21 cellular contexts compared by ENCODE assay signal in genomic region chr18:35123811-35124210, GRCh38.
A peak's percentile ranks its signal among the peaks of the same experiment; 100 is the strongest.
DNase-seq lines count a peak whose midpoint lies in the region; ATAC-seq, FAIRE-seq and TF ChIP-seq lines count a peak whose summit lies in the region.
"Had no signal": no experiment of that assay in that cellular context is flagged by ENCODE, and none has a peak within 500 bp of the region (broad histone marks: within the 10 kb centered on the region; RNA-seq: fewer than 3 reads in every experiment).

No MANE protein-coding gene starts in this region.

- CTCF ChIA-PET in HepG2 (lab: Yijun Ruan, JAX; ENCODE audit: low intra/inter-chr PET ratio, low total read pairs), result no interaction called here

- H3K4me1 Mint-ChIP-seq in effector memory CD8-positive, alpha-beta T cell (ENCODE audit: low read depth in 2 of 2), result peaks cover 19 to 48% of the 10 kb centered on the region in 2 donors

- H2AFZ ChIP-seq in HepG2 (ENCODE audit: low read length), result no peak overlapping the region
- H2AFZ ChIP-seq: GM23338 had no signal

- H3K79me2 ChIP-seq in HepG2 (ENCODE audit: insufficient read depth, low read length), result no peaks in the 10 kb centered on the region

- no peaks in the 10 kb centered on the region for H3K9me3 Mint-ChIP-seq in effector memory CD8-positive, alpha-beta T cell
- H3K9me3 Mint-ChIP-seq: GM23338 had no signal

- TF ChIP-seq RAD21 in HepG2 (CRISPR knock-in tag; IDR thresholded peaks at IDR 0.05), result no peak

- ATAC-seq in heart left ventricle (no peak), gastrocnemius medialis (peak in 1 of 2 donors; percentile 21), aorta (ENCODE audit: low FRiP score) (no peak), HepG2 (no peak)
- no peak for ATAC-seq in effector memory CD8-positive, alpha-beta T cell (replicated peaks)
- ATAC-seq: GM23338, HCT116, K562, Panc1 had no signal

- no peak overlapping the region for H3K4me3 ChIP-seq in left ventricle myocardium inferior
- H3K4me3 ChIP-seq in heart left ventricle, result no peak overlapping the region
- no peak overlapping the region for H3K4me3 ChIP-seq in gastrocnemius medialis
- H3K4me3 ChIP-seq in aorta (ENCODE audit: low read length in 2 of 2), result no peak overlapping the region
- H3K4me3 ChIP-seq in HepG2 (replicated peaks in 1 of 3; ENCODE audit: insufficient read depth in 1 of 3, low read depth in 2 of 3, low read length in 3 of 3), result no peak overlapping the region
- H3K4me3 ChIP-seq: GM23338, K562 had no signal

- H3K27ac Mint-ChIP-seq in effector memory CD8-positive, alpha-beta T cell, result peak overlapping the region; percentile 80 to 83
- H3K27ac Mint-ChIP-seq: GM23338 had no signal

- H3K36me3 Mint-ChIP-seq in effector memory CD8-positive, alpha-beta T cell (ENCODE audit: insufficient read depth), result peaks cover 22% of the 10 kb centered on the region

- H3K9me3 ChIP-seq in left ventricle myocardium inferior (replicated peaks) (no peaks in the 10 kb centered on the region), heart left ventricle (no peaks in the 10 kb centered on the region), gastrocnemius medialis (no peaks in the 10 kb centered on the region), aorta (ENCODE audit: control insufficient read depth, low read length) (no peaks in the 10 kb centered on the region), HepG2 (ENCODE audit: low read length) (no peaks in the 10 kb centered on the region)
- H3K9me3 ChIP-seq: SJCRH30 had no signal

- DNase-seq in left ventricle myocardium inferior (no peak), heart left ventricle (no peak), GM12891 (ENCODE audit: insufficient read length, low spot score) (no peak), gastrocnemius medialis (no peak), aorta (no peak), HepG2 (ENCODE audit: low spot score) (no peak)
- no peak for DNase-seq in effector memory CD8-positive, alpha-beta T cell
- no peak for DNase-seq in activated CD4-positive, alpha-beta T cell treated with anti-CD3 and anti-CD28 coated beads, Interleukin-2, amount 50 U/mL, for 1 hour
- DNase-seq: C1 segment of cervical spinal cord, COR-L47, GDM1, NCI-H1105 treated with DMSO at 0.1 percent for 48 hours, NCI-H1694, NCI-H2081 treated with DMSO at 0.1 percent for 48 hours, NCI-H446 treated with DMSO at 0.1 percent for 48 hours, NCI-H69, SJCRH30 had no signal

- in situ Hi-C loops in gastrocnemius medialis (cut with MboI; ENCODE audit: low sequenced_read_pairs in 4 of 4), result no loop called here
- in situ Hi-C loops in HepG2 (cut with HindIII; ENCODE audit: extremely low pct_ligation_motif_present, low pct_unique_long_range_greater_than_20kb), result no loop called here

- H3K9ac ChIP-seq in HepG2 (ENCODE audit: insufficient read depth, low read depth, low read length), result no peak overlapping the region

- FAIRE-seq in GM12891 (lab: Jason Lieb, UNC) (peak; percentile 47), HepG2 (lab: Jason Lieb, UNC) (no peak)

- peak overlapping the region; percentile 45 for H3K27ac ChIP-seq in left ventricle myocardium inferior (replicated peaks)
- H3K27ac ChIP-seq in heart left ventricle, result no peak overlapping the region
- H3K27ac ChIP-seq in gastrocnemius medialis, result peak overlapping the region; percentile 64 to 85 (median 66)
- H3K27ac ChIP-seq in aorta (ENCODE audit: low read depth in 1 of 2, low read length in 2 of 2), result no peak overlapping the region
- no peak overlapping the region for H3K27ac ChIP-seq in HepG2 (ENCODE audit: extremely low read length, insufficient read depth, low read length)
- H3K27ac ChIP-seq: SJCRH30 had no signal

- H3K27me3 Mint-ChIP-seq in effector memory CD8-positive, alpha-beta T cell, result no peaks in the 10 kb centered on the region

- H3K4me3 Mint-ChIP-seq in effector memory CD8-positive, alpha-beta T cell, result no peak overlapping the region
- H3K4me3 Mint-ChIP-seq: GM23338 had no signal

- BruUV-seq in HepG2 (replicated peaks; lab: Mats Ljungman, UMichigan), result no TSS peak

- H4K20me1 ChIP-seq in HepG2 (ENCODE audit: insufficient read depth, low read length), result no peaks in the 10 kb centered on the region

- POLR2A ChIA-PET in HepG2 (lab: Yijun Ruan, JAX), result no interaction called here

- intact Hi-C loops in left ventricle myocardium inferior (cut with micrococcal nuclease) (no loop called here), heart left ventricle (cut with DNase I) (loop anchor here in 2 of 10 donors (5.0 kb wide), 1 partner anchor 82 kb away; the partner anchor contains the start of gene MAPRE2 (in 2 of the 2)), gastrocnemius medialis (cut with DNase I; ENCODE audit: low total_unique reads) (loop anchor here (2.0 kb wide), 1 partner anchor 83 kb away; the partner anchor contains the start of gene MAPRE2), aorta (cut with DNase I) (no loop called here), HepG2 (cut with micrococcal nuclease; ENCODE audit: unreplicated experiment) (no loop called here)

- TF ChIP-seq EP300 in HepG2 (IDR thresholded peaks at IDR 0.05; ENCODE audit: low read depth in 2 of 2, low read length in 2 of 2) (no peak), HepG2 (CRISPR knock-in tag; IDR thresholded peaks at IDR 0.05; ENCODE audit: borderline replicate concordance) (no peak)

- H3K4me1 ChIP-seq in left ventricle myocardium inferior, result peaks cover 77% of the 10 kb centered on the region
- H3K4me1 ChIP-seq in heart left ventricle, result peaks cover 0 to 66% (median 40%) of the 10 kb centered on the region in 12 donors
- peaks cover 59 to 62% of the 10 kb centered on the region in 2 donors for H3K4me1 ChIP-seq in gastrocnemius medialis
- H3K4me1 ChIP-seq in aorta (ENCODE audit: control insufficient read depth in 1 of 2, insufficient read depth in 2 of 2, low read length in 2 of 2), result no peaks in the 10 kb centered on the region
- no peaks in the 10 kb centered on the region for H3K4me1 ChIP-seq in HepG2 (ENCODE audit: insufficient read depth, low read length)
- H3K4me1 ChIP-seq: SJCRH30 had no signal

- H3K36me3 ChIP-seq in left ventricle myocardium inferior, result peaks cover 21% of the 10 kb centered on the region
- H3K36me3 ChIP-seq in heart left ventricle, result peaks cover 0 to 24% (median 22%) of the 10 kb centered on the region in 9 donors
- peaks cover 0 to 23% of the 10 kb centered on the region in 2 donors for H3K36me3 ChIP-seq in gastrocnemius medialis
- H3K36me3 ChIP-seq in aorta (ENCODE audit: control insufficient read depth in 1 of 2, insufficient read depth in 2 of 2, low read length in 1 of 2), result peaks cover 0 to 2% of the 10 kb centered on the region in 2 donors
- H3K36me3 ChIP-seq in HepG2 (replicated peaks in 1 of 2; ENCODE audit: control insufficient read depth in 1 of 2, insufficient read depth in 2 of 2, low read length in 2 of 2), result peaks cover 4 to 23% of the 10 kb centered on the region in 2 experiments
- H3K36me3 ChIP-seq: SJCRH30 had no signal

- H3K27me3 ChIP-seq in left ventricle myocardium inferior (ENCODE audit: low read depth) (no peaks in the 10 kb centered on the region), heart left ventricle (no peaks in the 10 kb centered on the region), gastrocnemius medialis (no peaks in the 10 kb centered on the region), aorta (ENCODE audit: control insufficient read depth in 1 of 2, insufficient read depth in 2 of 2, low read length in 1 of 2) (no peaks in the 10 kb centered on the region), HepG2 (ENCODE audit: control insufficient read depth in 1 of 2, insufficient read depth in 2 of 2, low read length in 2 of 2) (no peaks in the 10 kb centered on the region)
- H3K27me3 ChIP-seq: SJCRH30 had no signal

- H3K4me2 ChIP-seq in HepG2 (ENCODE audit: low read depth, low read length), result no peak overlapping the region
- H3K4me2 ChIP-seq: GM23338 had no signal

- TF ChIP-seq CTCF in left ventricle myocardium inferior (IDR thresholded peaks at IDR 0.05; ENCODE audit: borderline replicate concordance) (no peak), heart left ventricle (IDR thresholded peaks at IDR 0.05) (no peak), gastrocnemius medialis (IDR thresholded peaks at IDR 0.05 in 4 of 5, conservative IDR thresholded peaks at IDR 0.05 in 1 of 5) (no peak), HepG2 (CRISPR knock-in tag; IDR thresholded peaks at IDR 0.05) (no peak)

- TF ChIP-seq POLR2A in heart left ventricle (IDR thresholded peaks at IDR 0.05) (no peak), GM12891 (IDR thresholded peaks at IDR 0.05; ENCODE audit: low read depth, low read length) (no peak), gastrocnemius medialis (IDR thresholded peaks at IDR 0.05) (no peak), HepG2 (IDR thresholded peaks at IDR 0.05; ENCODE audit: insufficient read depth in 1 of 2, low read depth in 2 of 2, low read length in 2 of 2) (no peak)

TF ChIP-seq in GM12891, 5 proteins besides CTCF, POLR2A, EP300 and RAD21:
- TF ChIP-seq POU2F2 (IDR thresholded peaks at IDR 0.05; ENCODE audit: low read depth, low read length) (no peak), POLR2AphosphoS5 (IDR thresholded peaks at IDR 0.05; ENCODE audit: low read depth, low read length) (no peak)

TF ChIP-seq in HepG2, 621 proteins besides CTCF, POLR2A, EP300 and RAD21 (continues in another document):
- no peak for TF ChIP-seq ZNF512 (CRISPR knock-in tag; IDR thresholded peaks at IDR 0.05)
- TF ChIP-seq SATB2 (CRISPR knock-in tag; IDR thresholded peaks at IDR 0.05), result no peak
- TF ChIP-seq MTF2 (CRISPR knock-in tag; IDR thresholded peaks at IDR 0.05; ENCODE audit: borderline replicate concordance), result no peak
- no peak for TF ChIP-seq ZNF513 (CRISPR knock-in tag; conservative IDR thresholded peaks at IDR 0.05)

Comparison
In these comparisons a context has a peak if more than half of its experiments do, and no peak if none do; other contexts are left out.
1. H3K27ac ChIP-seq: peak in left ventricle myocardium inferior (single experiment) and gastrocnemius medialis (4 of 4); none in heart left ventricle (0 of 12), aorta (0 of 2) and HepG2 (single experiment).